ENCODE assay signal across 8 cellular contexts in genomic region chr6:15621203-15622044, GRCh38. TPM values are rescaled to one million over a fixed set of nuclear protein-coding genes. Genes with fewer than 3 reads are reported as not detected.
DNase-seq lines count a peak whose midpoint lies in the region; ATAC-seq and TF ChIP-seq lines count a peak whose summit lies in the region.

No MANE protein-coding gene starts in this region.

- DNase-seq in CD8-positive, alpha-beta memory T cell: no peak
- peak; percentile 52 for DNase-seq in SK-N-SH
- peak; percentile 45 for DNase-seq in fibroblast of pulmonary artery (ENCODE audit: low read depth)
- no peak for DNase-seq in osteoblast (ENCODE audit: insufficient read length, low spot score, missing footprints)
- no peak for DNase-seq in T-cell
- no peak for DNase-seq in activated gamma-delta T cell (lab: John Stamatoyannopoulos, UW)

- H3K79me2 ChIP-seq in SK-N-SH (ENCODE audit: insufficient read depth): peaks cover 3% of the 10 kb centered on the region; the same call in 1 of the 2 replicates
- peaks cover 25% of the 10 kb centered on the region for H3K79me2 ChIP-seq in osteoblast (ENCODE audit: insufficient read depth, low read length)

- H2AFZ ChIP-seq in SK-N-SH (ENCODE audit: low read depth) (no peak overlapping the region), osteoblast (ENCODE audit: low read length) (peak overlapping the region; percentile 75)

- peak overlapping the region; percentile 26; the same call in 1 of the 2 replicates for H3K4me2 ChIP-seq in SK-N-SH
- peak overlapping the region; percentile 29 for H3K4me2 ChIP-seq in osteoblast (ENCODE audit: insufficient read depth, low read length)

- H3K9ac ChIP-seq in SK-N-SH: no peak overlapping the region

- TF ChIP-seq RAD21 in SK-N-SH (IDR thresholded peaks at IDR 0.05; ENCODE audit: low read length): peak; percentile 28

- H3K27ac ChIP-seq in CD8-positive, alpha-beta memory T cell (ENCODE audit: low read depth, low read length): peak overlapping the region; percentile 36
- peak overlapping the region; percentile 9 to 74; a peak in 3 of 4 replicates for H3K27ac ChIP-seq in SK-N-SH (ENCODE audit: low read depth in 2 of 2, low read length in 1 of 2)
- peak overlapping the region; percentile 19 for H3K27ac ChIP-seq in osteoblast (ENCODE audit: low read depth, low read length)

- H4K20me1 ChIP-seq in SK-N-SH (ENCODE audit: insufficient read depth): no peaks in the 10 kb centered on the region
- H4K20me1 ChIP-seq in osteoblast (ENCODE audit: insufficient read depth, low read length): peaks cover 12% of the 10 kb centered on the region

- H3K27ac Mint-ChIP-seq in CD8-positive, alpha-beta memory T cell: peak overlapping the region in 4 of 8 donors; percentile 2 to 35 (median 16)
- H3K27ac Mint-ChIP-seq in T-cell: no peak overlapping the region

- POLR2A ChIA-PET in CD8-positive, alpha-beta memory T cell (lab: Charles Lee): no interaction called here
- POLR2A ChIA-PET in SK-N-SH (lab: Yijun Ruan, JAX) (no interaction called here), T-cell (lab: Charles Lee) (interaction anchor here in 1 of 2 donors (0.6 kb wide), 2 partner anchors 59 to 200 kb away, joined by 3 read pairs; no protein-coding TSS in a partner anchor)

- H3K9me2 ChIP-seq in SK-N-SH: no peaks in the 10 kb centered on the region

- H3K4me3 ChIP-seq in CD8-positive, alpha-beta memory T cell (ENCODE audit: low read length): no peak overlapping the region
- no peak overlapping the region for H3K4me3 ChIP-seq in SK-N-SH (ENCODE audit: low read depth in 2 of 2, low read length in 1 of 2)
- no peak overlapping the region for H3K4me3 ChIP-seq in fibroblast of pulmonary artery (replicated peaks; ENCODE audit: low read depth, low read length)
- no peak overlapping the region for H3K4me3 ChIP-seq in osteoblast (ENCODE audit: insufficient read depth, low read length)

- TF ChIP-seq CTCF in SK-N-SH (IDR thresholded peaks at IDR 0.05) (no peak), fibroblast of pulmonary artery (IDR thresholded peaks at IDR 0.05; ENCODE audit: low read length, missing control alignments) (no peak), osteoblast (IDR thresholded peaks at IDR 0.05; ENCODE audit: extremely low read depth, low read depth, low read length) (no peak)

- H3F3A ChIP-seq in SK-N-SH (replicated peaks; ENCODE audit: insufficient read depth): no peaks in the 10 kb centered on the region

- H3K36me3 Mint-ChIP-seq in CD8-positive, alpha-beta memory T cell: peaks cover 0 to 14% (median 3%) of the 10 kb centered on the region in 3 donors
- peaks cover 19% of the 10 kb centered on the region for H3K36me3 Mint-ChIP-seq in T-cell

- H3K9me3 ChIP-seq in CD8-positive, alpha-beta memory T cell (ENCODE audit: low read length): no peaks in the 10 kb centered on the region
- no peaks in the 10 kb centered on the region for H3K9me3 ChIP-seq in SK-N-SH
- no peaks in the 10 kb centered on the region for H3K9me3 ChIP-seq in osteoblast (ENCODE audit: low read depth, low read length)

- TF ChIP-seq EP300 in SK-N-SH (IDR thresholded peaks at IDR 0.05; ENCODE audit: borderline replicate concordance in 1 of 2, low read depth in 1 of 2, low read length in 1 of 2): peak in 1 of 2 experiments; percentile 45; a peak in 2 of 4 replicates

- H3K36me3 ChIP-seq in CD8-positive, alpha-beta memory T cell (ENCODE audit: insufficient read depth, low read length): peaks cover 4% of the 10 kb centered on the region
- H3K36me3 ChIP-seq in SK-N-SH (replicated peaks in 1 of 2; ENCODE audit: control insufficient read depth in 1 of 2, insufficient read depth in 2 of 2, low read length in 1 of 2) (no peaks in the 10 kb centered on the region), osteoblast (ENCODE audit: insufficient read depth, low read length) (no peaks in the 10 kb centered on the region)

- H3K4me1 Mint-ChIP-seq in CD8-positive, alpha-beta memory T cell: peaks cover 19 to 52% (median 41%) of the 10 kb centered on the region in 3 donors
- H3K4me1 Mint-ChIP-seq in T-cell: peaks cover 39 to 55% (median 45%) of the 10 kb centered on the region in 3 donors

- ATAC-seq in GM19397 (IDR thresholded peaks at IDR 0.05; ENCODE audit: unreplicated experiment) (peak; percentile 83), HG03342 (IDR thresholded peaks at IDR 0.05; ENCODE audit: unreplicated experiment) (peak; percentile 96), T-cell (replicated peaks in 1 of 4) (no peak)

- peaks cover 12% of the 10 kb centered on the region for H3K4me1 ChIP-seq in CD8-positive, alpha-beta memory T cell (ENCODE audit: insufficient read depth, low read length)
- H3K4me1 ChIP-seq in SK-N-SH (ENCODE audit: control insufficient read depth in 1 of 2, insufficient read depth in 2 of 2, low read depth in 1 of 2, low read length in 1 of 2) (peaks cover 20 to 23% of the 10 kb centered on the region in 2 experiments; a peak in 3 of 4 replicates), osteoblast (ENCODE audit: insufficient read depth, low read length) (peaks cover 5% of the 10 kb centered on the region)

- WGBS in SK-N-SH (ENCODE audit: low lambda C conversion rate): 54% methylated on average over 6 of the region's 6 CpGs

- CTCF ChIA-PET in CD8-positive, alpha-beta memory T cell (lab: Charles Lee): interaction anchor here (1.0 kb wide), 1 partner anchor 12 kb away, joined by 3 read pairs; no protein-coding TSS in a partner anchor
- CTCF ChIA-PET in SK-N-SH (lab: Yijun Ruan, JAX): interaction anchor here (0.9 to 6.0 kb wide), 10 partner anchors 116 to 1493 kb away, joined by 3 to 31 read pairs (median 5); no protein-coding TSS in a partner anchor
- CTCF ChIA-PET in T-cell (lab: Charles Lee): interaction anchor here (0.6 to 2.1 kb wide), 5 partner anchors 10 to 1974 kb away, joined by 3 to 7 read pairs (median 4); no protein-coding TSS in a partner anchor

- H3K27me3 Mint-ChIP-seq in CD8-positive, alpha-beta memory T cell: no peaks in the 10 kb centered on the region
- no peaks in the 10 kb centered on the region for H3K27me3 Mint-ChIP-seq in T-cell

- H3K4me3 Mint-ChIP-seq in CD8-positive, alpha-beta memory T cell: no peak overlapping the region
- no peak overlapping the region for H3K4me3 Mint-ChIP-seq in T-cell

- H3K9me3 Mint-ChIP-seq in CD8-positive, alpha-beta memory T cell: no peaks in the 10 kb centered on the region
- no peaks in the 10 kb centered on the region for H3K9me3 Mint-ChIP-seq in T-cell

- no peaks in the 10 kb centered on the region for H3K27me3 ChIP-seq in CD8-positive, alpha-beta memory T cell (ENCODE audit: insufficient read depth, low read length, poor library complexity, severe bottlenecking)
- H3K27me3 ChIP-seq in SK-N-SH (ENCODE audit: insufficient read depth) (no peaks in the 10 kb centered on the region), osteoblast (ENCODE audit: insufficient read depth, low read length) (no peaks in the 10 kb centered on the region)

TF ChIP-seq in SK-N-SH, 30 proteins besides CTCF, POLR2A, EP300 and RAD21:
- peak; percentile 40; the same call in 1 of the 2 replicates for TF ChIP-seq MXI1 (IDR thresholded peaks at IDR 0.05; ENCODE audit: low read depth, low read length)
- no peak for TF ChIP-seq REST (IDR thresholded peaks at IDR 0.05; ENCODE audit: low read depth, low read length)
- no peak for TF ChIP-seq CHD2 (IDR thresholded peaks at IDR 0.05; ENCODE audit: low read length, partially characterized antibody)
- 0 out of 2 replicates have a peak, but pooled peaks have one; percentile 9 for TF ChIP-seq RFX5 (IDR thresholded peaks at IDR 0.05; ENCODE audit: low read length)
- no peak for TF ChIP-seq FOXJ3 (CRISPR knock-in tag; IDR thresholded peaks at IDR 0.05)
- no peak for TF ChIP-seq FOSL2 (IDR thresholded peaks at IDR 0.05; ENCODE audit: borderline replicate concordance, low read depth)
- no peak for TF ChIP-seq RCOR1 (IDR thresholded peaks at IDR 0.05; ENCODE audit: low read length)
- TF ChIP-seq TAF1 (IDR thresholded peaks at IDR 0.05; ENCODE audit: borderline replicate concordance, low read depth, low read length): no peak
- no peak for TF ChIP-seq RXRA (IDR thresholded peaks at IDR 0.05; ENCODE audit: borderline replicate concordance, low read depth)
- no peak for TF ChIP-seq SMC3 (IDR thresholded peaks at IDR 0.05; ENCODE audit: low read depth, low read length)
- TF ChIP-seq NFIC (IDR thresholded peaks at IDR 0.05; ENCODE audit: borderline replicate concordance): no peak
- TF ChIP-seq MEF2A (IDR thresholded peaks at IDR 0.05; ENCODE audit: borderline replicate concordance, low read depth): no peak
- TF ChIP-seq GATA2 (CRISPR knock-in tag; IDR thresholded peaks at IDR 0.05): peak; percentile 95
- no peak for TF ChIP-seq EZH2phosphoT487 (IDR thresholded peaks at IDR 0.05; ENCODE audit: borderline replicate concordance, low read depth)
TF ChIP-seq in SK-N-SH: peak in this region for 3.

RNA-seq across cellular contexts. Expression of gene DTNBP1, which starts 41.4 kb away (rescaled TPM):
- total RNA-seq in CD8-positive, alpha-beta memory T cell: 10 to 100 TPM; 14.6 to 15.5 TPM
- 37.3 TPM for polyA plus RNA-seq in CD8-positive, alpha-beta memory T cell
- 18.4 and 19.7 TPM in 2 replicates for polyA plus RNA-seq in SK-N-SH (2012; rRNA removed)
- 15.4 and 18.8 TPM in 2 replicates for polyA plus RNA-seq in SK-N-SH (2012; cell fraction: cytosol; rRNA removed)
- 15.6 and 16.7 TPM in 2 replicates for polyA plus RNA-seq in SK-N-SH (2012; cell fraction: nucleus; rRNA removed)
- total RNA-seq in osteoblast (5.8 and 9.1 TPM in 2 replicates), T-cell (10 to 100 TPM; 18.7 to 25.4 (median 19.9) TPM)

Comparison
In these comparisons a context has a peak if more than half of its experiments do, and no peak if none do; other contexts are left out.
1. DNase-seq: peak in SK-N-SH (single experiment) and fibroblast of pulmonary artery (single experiment); none in CD8-positive, alpha-beta memory T cell (0 of 5), osteoblast (single experiment), T-cell (0 of 34) and activated gamma-delta T cell (single experiment).
2. ATAC-seq: peak in GM19397 (single experiment) and HG03342 (single experiment); none in T-cell (0 of 4).
3. Peak in every context shown above with its lines, with median percentiles within 50 percentile points of each other: H3K27ac ChIP-seq.